In the genomic region with DNA sequence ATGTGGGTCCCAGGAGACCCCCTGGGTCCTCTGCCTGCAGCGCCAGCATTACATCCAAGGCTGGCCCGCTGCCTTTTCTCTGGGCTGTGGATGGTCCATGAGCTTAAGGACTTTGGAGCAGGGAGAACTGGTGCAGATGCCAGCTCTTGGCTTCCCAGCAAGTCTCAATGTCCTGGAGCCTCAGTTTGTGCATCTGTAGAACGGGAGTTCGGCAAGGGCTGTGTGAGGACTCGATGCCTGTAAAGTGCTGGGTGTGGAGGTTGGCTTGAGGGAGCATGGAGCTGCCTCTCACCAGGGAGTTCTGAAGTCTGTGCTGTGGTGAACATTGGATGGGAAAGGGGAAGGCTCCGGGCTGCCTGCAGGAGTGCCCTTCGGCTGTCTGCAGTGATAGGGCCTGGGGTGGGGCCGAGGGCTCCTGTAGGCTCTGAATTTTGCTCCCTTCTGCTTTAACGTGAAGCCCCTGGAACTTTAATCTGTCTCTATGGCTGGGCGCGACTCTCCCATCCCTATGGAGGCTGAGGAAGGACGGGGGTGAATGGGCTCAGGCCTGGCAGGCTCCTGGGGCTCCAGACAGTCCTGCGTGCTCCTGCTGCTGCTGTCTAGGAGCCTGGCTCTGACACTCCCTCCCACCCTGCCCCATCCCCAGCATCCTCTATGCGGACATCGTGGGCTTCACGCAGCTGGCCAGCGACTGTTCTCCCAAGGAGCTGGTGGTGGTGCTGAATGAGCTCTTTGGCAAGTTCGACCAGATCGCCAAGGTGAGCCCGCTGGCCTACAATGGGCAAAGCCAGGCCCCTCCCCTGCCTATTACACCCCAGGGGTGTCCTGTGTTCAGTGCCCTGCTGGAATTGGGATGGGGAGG, we compare ENCODE assay signal across 25 cellular contexts. TPM values are rescaled to one million over a fixed set of nuclear protein-coding genes. Genes with fewer than 3 reads are reported as not detected.
DNase-seq lines count a peak whose midpoint lies in the region; ATAC-seq, FAIRE-seq and TF ChIP-seq lines count a peak whose summit lies in the region.
"Had no signal": no experiment of that assay in that cellular context is flagged by ENCODE, and none has a peak within 500 bp of the region (broad histone marks: within the 10 kb centered on the region; RNA-seq: fewer than 3 reads in every experiment).

No MANE protein-coding gene starts in this region.

- TF ChIP-seq EP300 in HepG2 (IDR thresholded peaks at IDR 0.05; ENCODE audit: low read depth in 2 of 2, low read length in 2 of 2) (no peak), HepG2 (CRISPR knock-in tag; IDR thresholded peaks at IDR 0.05; ENCODE audit: borderline replicate concordance) (no peak)

- H3K4me3 Mint-ChIP-seq in activated CD8-positive, alpha-beta T cell treated with anti-CD3 and anti-CD28 coated beads, Interleukin-2, amount 10 ng/mL, durations not matched to agents 7 days and 5 days: no peak overlapping the region
- H3K4me3 Mint-ChIP-seq in activated CD8-positive, alpha-beta T cell treated with anti-CD3 and anti-CD28 coated beads for 36 hours: no peak overlapping the region
- H3K4me3 Mint-ChIP-seq in IgD-negative memory B cell (no peak overlapping the region), nephron progenitor cell (no peak overlapping the region)
- H3K4me3 Mint-ChIP-seq: GM23338; nephron; stimulated activated memory B cell treated with anti-CD40 and anti-IgM and Interleukin-4, amounts not matched to agents 10 μg/mL and 1 μg/mL and 100 μg/mL, for 72 hours had no signal

- intact Hi-C loops in activated CD8-positive, alpha-beta T cell treated with anti-CD3 and anti-CD28 coated beads for 36 hours (cut with micrococcal nuclease): no loop called here
- intact Hi-C loops in HepG2 (cut with micrococcal nuclease; ENCODE audit: unreplicated experiment): no loop called here
- intact Hi-C loops in psoas muscle (cut with DNase I): no loop called here

- H3K9me3 ChIP-seq in HepG2 (ENCODE audit: low read length): no peaks in the 10 kb centered on the region
- H3K9me3 ChIP-seq in psoas muscle: no peaks in the 10 kb centered on the region
- H3K9me3 ChIP-seq: pancreas had no signal

- no peak for DNase-seq in activated CD8-positive, alpha-beta T cell treated with anti-CD3 and anti-CD28 coated beads, Interleukin-2, amount 10 ng/mL, durations not matched to agents 7 days and 5 days
- no peak for DNase-seq in activated CD8-positive, alpha-beta T cell treated with anti-CD3 and anti-CD28 coated beads for 36 hours
- DNase-seq in HepG2 (ENCODE audit: low spot score) (no peak), psoas muscle (peak; percentile 3 to 32), NCI-H1694 (lab: John Stamatoyannopoulos, UW) (no peak), nephron progenitor cell (no peak), iPS-NIHi7 (ENCODE audit: extremely low spot score) (no peak)
- DNase-seq: activated CD4-positive, CD25-positive, alpha-beta regulatory T cell treated with anti-CD3 and anti-CD28 coated beads, Interleukin-2, amount 50 U/mL, for 72 hours; caudate nucleus; Karpas-422; left colon; MV-4-11; NCI-H1436 treated with DMSO at 0.1 percent for 48 hours; NCI-H446; NCI-H774; RPMI8226; stimulated activated CD4-positive, alpha-beta T cell treated with anti-CD3 and anti-CD28 coated beads, Interleukin-4, amount 100 ng/mL, for 24 hours; T-helper 1 cell had no signal

- H3K9me3 Mint-ChIP-seq in activated CD8-positive, alpha-beta T cell treated with anti-CD3 and anti-CD28 coated beads, Interleukin-2, amount 10 ng/mL, durations not matched to agents 7 days and 5 days (ENCODE audit: insufficient read depth): no peaks in the 10 kb centered on the region
- H3K9me3 Mint-ChIP-seq in activated CD8-positive, alpha-beta T cell treated with anti-CD3 and anti-CD28 coated beads for 36 hours: no peaks in the 10 kb centered on the region
- H3K9me3 Mint-ChIP-seq in IgD-negative memory B cell (no peaks in the 10 kb centered on the region), nephron progenitor cell (no peaks in the 10 kb centered on the region)
- H3K9me3 Mint-ChIP-seq: GM23338; nephron; stimulated activated memory B cell treated with anti-CD40 and anti-IgM and Interleukin-4, amounts not matched to agents 10 μg/mL and 1 μg/mL and 100 μg/mL, for 72 hours had no signal

- no peak overlapping the region for H2AFZ ChIP-seq in HepG2 (ENCODE audit: low read length)
- H2AFZ ChIP-seq: GM23338 had no signal

- H3K4me1 ChIP-seq in HepG2 (ENCODE audit: insufficient read depth, low read length) (peaks cover 65% of the 10 kb centered on the region), psoas muscle (no peaks in the 10 kb centered on the region)
- H3K4me1 ChIP-seq: pancreas had no signal

- H3K27me3 ChIP-seq in HepG2 (ENCODE audit: control insufficient read depth in 1 of 2, insufficient read depth in 2 of 2, low read length in 2 of 2) (no peaks in the 10 kb centered on the region), psoas muscle (ENCODE audit: insufficient read depth in 3 of 3, low read length in 2 of 3) (no peaks in the 10 kb centered on the region)
- H3K27me3 ChIP-seq: pancreas had no signal

- H4K20me1 ChIP-seq in HepG2 (ENCODE audit: insufficient read depth, low read length): no peaks in the 10 kb centered on the region

- POLR2A ChIA-PET in activated CD8-positive, alpha-beta T cell treated with anti-CD3 and anti-CD28 coated beads, Interleukin-2, amount 10 ng/mL, durations not matched to agents 7 days and 5 days (lab: Charles Lee): no interaction called here
- POLR2A ChIA-PET in activated CD8-positive, alpha-beta T cell treated with anti-CD3 and anti-CD28 coated beads for 36 hours (lab: Charles Lee): no interaction called here
- POLR2A ChIA-PET in HepG2 (lab: Yijun Ruan, JAX): interaction anchor here (1.0 kb wide), 1 partner anchor 11 kb away, joined by 3 read pairs; no protein-coding TSS in a partner anchor

- H3K36me3 ChIP-seq in HepG2 (replicated peaks in 1 of 2; ENCODE audit: control insufficient read depth in 1 of 2, insufficient read depth in 2 of 2, low read length in 2 of 2): no peaks in the 10 kb centered on the region
- H3K36me3 ChIP-seq in psoas muscle (ENCODE audit: insufficient read depth in 1 of 2, low read depth in 1 of 2): no peaks in the 10 kb centered on the region
- H3K36me3 ChIP-seq: pancreas had no signal

- TF ChIP-seq CTCF in activated CD8-positive, alpha-beta T cell treated with anti-CD3 and anti-CD28 coated beads for 36 hours (IDR thresholded peaks at IDR 0.05): no peak
- no peak for TF ChIP-seq CTCF in HepG2 (CRISPR knock-in tag; IDR thresholded peaks at IDR 0.05)
- no peak for TF ChIP-seq CTCF in psoas muscle (IDR thresholded peaks at IDR 0.05)
- TF ChIP-seq CTCF in nephron progenitor cell (IDR thresholded peaks at IDR 0.05): no peak

- CTCF ChIA-PET in activated CD8-positive, alpha-beta T cell treated with anti-CD3 and anti-CD28 coated beads, Interleukin-2, amount 10 ng/mL, durations not matched to agents 7 days and 5 days (lab: Charles Lee): interaction anchor here (1.2 to 1.5 kb wide), 2 partner anchors 28 to 61 kb away, joined by 3 read pairs; no protein-coding TSS in a partner anchor
- CTCF ChIA-PET in activated CD8-positive, alpha-beta T cell treated with anti-CD3 and anti-CD28 coated beads for 36 hours (lab: Charles Lee): no interaction called here
- CTCF ChIA-PET in HepG2 (lab: Yijun Ruan, JAX; ENCODE audit: low intra/inter-chr PET ratio, low total read pairs): no interaction called here

- no peak for TF ChIP-seq RAD21 in HepG2 (CRISPR knock-in tag; IDR thresholded peaks at IDR 0.05)

- in situ Hi-C loops in HepG2 (cut with HindIII; ENCODE audit: extremely low pct_ligation_motif_present, low pct_unique_long_range_greater_than_20kb): no loop called here

- H3K4me3 ChIP-seq in HepG2 (replicated peaks in 1 of 3; ENCODE audit: insufficient read depth in 1 of 3, low read depth in 2 of 3, low read length in 3 of 3) (no peak overlapping the region), psoas muscle (no peak overlapping the region)
- H3K4me3 ChIP-seq: GM23338, pancreas had no signal

- no peak overlapping the region for H3K27ac ChIP-seq in HepG2 (ENCODE audit: extremely low read length, insufficient read depth, low read length)
- no peak overlapping the region for H3K27ac ChIP-seq in psoas muscle
- H3K27ac ChIP-seq: 22Rv1, pancreas had no signal

- no peak overlapping the region for H3K4me2 ChIP-seq in HepG2 (ENCODE audit: low read depth, low read length)
- H3K4me2 ChIP-seq: GM23338 had no signal

- peak overlapping the region; percentile 28 for H3K27ac Mint-ChIP-seq in activated CD8-positive, alpha-beta T cell treated with anti-CD3 and anti-CD28 coated beads, Interleukin-2, amount 10 ng/mL, durations not matched to agents 7 days and 5 days
- H3K27ac Mint-ChIP-seq in activated CD8-positive, alpha-beta T cell treated with anti-CD3 and anti-CD28 coated beads for 36 hours: no peak overlapping the region
- H3K27ac Mint-ChIP-seq in IgD-negative memory B cell (peak overlapping the region in 2 of 3 donors; percentile 13 to 31), nephron progenitor cell (no peak overlapping the region)
- H3K27ac Mint-ChIP-seq: GM23338, nephron had no signal

- no peak overlapping the region for H3K9ac ChIP-seq in HepG2 (ENCODE audit: insufficient read depth, low read depth, low read length)

- no peak for TF ChIP-seq POLR2A in HepG2 (IDR thresholded peaks at IDR 0.05; ENCODE audit: insufficient read depth in 1 of 2, low read depth in 2 of 2, low read length in 2 of 2)

- H3K36me3 Mint-ChIP-seq in activated CD8-positive, alpha-beta T cell treated with anti-CD3 and anti-CD28 coated beads, Interleukin-2, amount 10 ng/mL, durations not matched to agents 7 days and 5 days (ENCODE audit: low read depth): peaks cover 54% of the 10 kb centered on the region
- H3K36me3 Mint-ChIP-seq in activated CD8-positive, alpha-beta T cell treated with anti-CD3 and anti-CD28 coated beads for 36 hours (ENCODE audit: low read depth): peaks cover 23% of the 10 kb centered on the region
- no peaks in the 10 kb centered on the region for H3K36me3 Mint-ChIP-seq in IgD-negative memory B cell
- H3K36me3 Mint-ChIP-seq in nephron progenitor cell (ENCODE audit: low read depth): no peaks in the 10 kb centered on the region

- BruUV-seq in HepG2 (replicated peaks; lab: Mats Ljungman, UMichigan): no TSS peak

- peaks cover 16% of the 10 kb centered on the region for H3K4me1 Mint-ChIP-seq in activated CD8-positive, alpha-beta T cell treated with anti-CD3 and anti-CD28 coated beads, Interleukin-2, amount 10 ng/mL, durations not matched to agents 7 days and 5 days (ENCODE audit: low read depth)
- peaks cover 7% of the 10 kb centered on the region for H3K4me1 Mint-ChIP-seq in activated CD8-positive, alpha-beta T cell treated with anti-CD3 and anti-CD28 coated beads for 36 hours (ENCODE audit: low read depth)
- H3K4me1 Mint-ChIP-seq in IgD-negative memory B cell (peaks cover 0 to 3% (median 2%) of the 10 kb centered on the region in 3 donors), nephron progenitor cell (peaks cover 9% of the 10 kb centered on the region)
- H3K4me1 Mint-ChIP-seq: GM23338, nephron had no signal

- FAIRE-seq in HepG2 (lab: Jason Lieb, UNC): no peak
- FAIRE-seq: pancreas had no signal

- ATAC-seq in activated CD8-positive, alpha-beta T cell treated with anti-CD3 and anti-CD28 coated beads, Interleukin-2, amount 10 ng/mL, durations not matched to agents 7 days and 5 days: no peak
- ATAC-seq in activated CD8-positive, alpha-beta T cell treated with anti-CD3 and anti-CD28 coated beads for 36 hours: no peak
- ATAC-seq in HepG2: no peak
- no peak for ATAC-seq in psoas muscle
- ATAC-seq: GM23338; left colon; pancreas; sciatic nerve; stimulated activated memory B cell treated with anti-CD40 and anti-IgM and Interleukin-4, amounts not matched to agents 10 μg/mL and 1 μg/mL and 100 μg/mL, for 72 hours had no signal

- WGBS in HepG2 (ENCODE audit: low lambda C conversion rate): 78% methylated on average over 9 of the region's 20 CpGs
- 89 to 93% (median 90%) methylated on average over 18 to 20 of the region's 20 CpGs for WGBS in psoas muscle, 3 donors

- H3K27me3 Mint-ChIP-seq in activated CD8-positive, alpha-beta T cell treated with anti-CD3 and anti-CD28 coated beads, Interleukin-2, amount 10 ng/mL, durations not matched to agents 7 days and 5 days (ENCODE audit: low read depth): no peaks in the 10 kb centered on the region
- no peaks in the 10 kb centered on the region for H3K27me3 Mint-ChIP-seq in activated CD8-positive, alpha-beta T cell treated with anti-CD3 and anti-CD28 coated beads for 36 hours
- H3K27me3 Mint-ChIP-seq in IgD-negative memory B cell: no peaks in the 10 kb centered on the region
- H3K27me3 Mint-ChIP-seq in nephron progenitor cell (ENCODE audit: low read depth, poor library complexity): peaks cover 2% of the 10 kb centered on the region
- H3K27me3 Mint-ChIP-seq: stimulated activated memory B cell treated with anti-CD40 and anti-IgM and Interleukin-4, amounts not matched to agents 10 μg/mL and 1 μg/mL and 100 μg/mL, for 72 hours had no signal

- no peaks in the 10 kb centered on the region for H3K79me2 ChIP-seq in HepG2 (ENCODE audit: insufficient read depth, low read length)

RNA-seq across cellular contexts. Expression of gene ADCY7, which starts 27.9 kb away (rescaled TPM):
- 100 to 1,000 TPM; 214 to 225 TPM for total RNA-seq in activated CD8-positive, alpha-beta T cell treated with anti-CD3 and anti-CD28 coated beads, Interleukin-2, amount 10 ng/mL, durations not matched to agents 7 days and 5 days
- 10 to 100 TPM; 89.9 to 92.1 TPM for total RNA-seq in activated CD8-positive, alpha-beta T cell treated with anti-CD3 and anti-CD28 coated beads for 36 hours
- polyA plus RNA-seq in IgD-negative memory B cell (40.6 TPM), HepG2 (2011; rRNA removed) (2.2 and 3.7 TPM in 2 replicates), psoas muscle (1 to 10 TPM in 2 of 3 donors, under 1 TPM in 1; 0.34 to 1.5 (median 1.1) TPM)
- total RNA-seq in HepG2 (2016; rRNA removed; fragmentation: Illumina TruSeq; extraction: Trizol) (2.3 and 4.3 TPM in 2 replicates), psoas muscle (1 to 10 TPM; 3.1 to 5.5 (median 4.2) TPM)
- total RNA-seq in HepG2 (2016; cell fraction: cytosol; rRNA removed; fragmentation: Illumina TruSeq; extraction: Trizol; ENCODE audit: low read depth): 0.51 and 1.3 TPM in 2 replicates
- total RNA-seq in HepG2 (2016; cell fraction: insoluble cytoplasmic fraction; rRNA removed; fragmentation: Illumina TruSeq; extraction: Trizol): 2.5 and 4.5 TPM in 2 replicates
- total RNA-seq in HepG2 (2016; cell fraction: membrane; rRNA removed; fragmentation: Illumina TruSeq; extraction: Trizol): 1.1 and 1.8 TPM in 2 replicates
- 3.9 and 5.9 TPM in 2 replicates for total RNA-seq in HepG2 (2016; cell fraction: nucleus; rRNA removed; fragmentation: Illumina TruSeq; extraction: Trizol)
- polyA plus RNA-seq in HepG2 (2011; cell fraction: cytosol; rRNA removed): 1.2 and 1.5 TPM in 2 replicates
- polyA plus RNA-seq in HepG2 (2011; cell fraction: nucleus; rRNA removed): 14.6 and 16.9 TPM in 2 replicates
- polyA plus RNA-seq in HepG2 (2012): 1.7 and 3.0 TPM in 2 replicates
- polyA plus RNA-seq in HepG2 (2016; cell fraction: cytosol; fragmentation: Illumina TruSeq; extraction: Trizol; ENCODE audit: low read depth): 0.17 and 0.38 TPM in 2 replicates
- 1.2 and 1.4 TPM in 2 replicates for polyA plus RNA-seq in HepG2 (2016; cell fraction: insoluble cytoplasmic fraction; fragmentation: Illumina TruSeq; extraction: Trizol; ENCODE audit: low read depth)
- polyA plus RNA-seq in HepG2 (2016; cell fraction: membrane; fragmentation: Illumina TruSeq; extraction: Trizol; ENCODE audit: low read depth): 0.44 and 0.47 TPM in 2 replicates
- 6.9 and 8.7 TPM in 2 replicates for polyA plus RNA-seq in HepG2 (2016; cell fraction: nucleus; fragmentation: Illumina TruSeq; extraction: Trizol; ENCODE audit: insufficient read depth, low read depth)
- 17.5 and 40.6 TPM in 2 replicates for polyA minus RNA-seq in HepG2 (2011; rRNA and poly(A)+ RNA removed; ENCODE audit: low replicate concordance)
- polyA minus RNA-seq in HepG2 (2011; cell fraction: cytosol; rRNA and poly(A)+ RNA removed): 2.0 and 5.5 TPM in 2 replicates
- polyA minus RNA-seq in HepG2 (2011; cell fraction: nucleus; rRNA and poly(A)+ RNA removed): 9.0 and 10.2 TPM in 2 replicates

Comparison
In these comparisons a context has a peak if more than half of its experiments do, and no peak if none do; other contexts are left out.
1. H3K27ac Mint-ChIP-seq: peak in activated CD8-positive, alpha-beta T cell treated with anti-CD3 and anti-CD28 coated beads, Interleukin-2, amount 10 ng/mL, durations not matched to agents 7 days and 5 days (single experiment) and IgD-negative memory B cell (2 of 3); none in activated CD8-positive, alpha-beta T cell treated with anti-CD3 and anti-CD28 coated beads for 36 hours (single experiment) and nephron progenitor cell (single experiment).
2. DNase-seq: peak in psoas muscle (2 of 2); none in activated CD8-positive, alpha-beta T cell treated with anti-CD3 and anti-CD28 coated beads, Interleukin-2, amount 10 ng/mL, durations not matched to agents 7 days and 5 days (single experiment), activated CD8-positive, alpha-beta T cell treated with anti-CD3 and anti-CD28 coated beads for 36 hours (single experiment), HepG2 (single experiment), NCI-H1694 (single experiment), nephron progenitor cell (single experiment) and iPS-NIHi7 (single experiment).
3. RNA of gene ADCY7, which starts 27.9 kb away (total RNA-seq): 214 to 225 TPM in activated CD8-positive, alpha-beta T cell treated with anti-CD3 and anti-CD28 coated beads, Interleukin-2, amount 10 ng/mL, durations not matched to agents 7 days and 5 days and 89.9 to 92.1 TPM in activated CD8-positive, alpha-beta T cell treated with anti-CD3 and anti-CD28 coated beads for 36 hours; 3.1 to 5.5 TPM in psoas muscle and 0.51 to 5.9 TPM in HepG2; every median in the first group is over 10 times any median in the second.